ENCODE assay signal across 17 cellular contexts in the genomic region with DNA sequence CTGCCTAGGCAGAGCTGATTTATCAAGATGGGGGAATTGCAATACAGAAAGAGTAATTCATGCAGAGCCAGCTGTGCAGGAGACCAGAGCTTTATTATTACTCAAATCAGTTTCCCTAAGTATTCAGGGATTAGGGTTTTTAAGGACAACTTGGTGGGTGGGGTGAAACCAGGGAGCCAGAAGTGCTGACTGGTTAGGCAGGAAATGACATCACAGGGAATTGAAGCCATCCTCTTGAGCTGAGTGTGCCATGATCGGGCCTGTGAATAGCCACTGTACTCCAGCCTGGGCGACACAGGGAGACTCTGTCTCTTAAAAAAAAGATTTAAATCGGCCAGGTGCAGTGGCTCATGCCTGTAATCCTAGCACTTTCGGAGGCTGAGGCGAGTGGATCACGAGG. TPM values are rescaled to one million over a fixed set of nuclear protein-coding genes. Genes with fewer than 3 reads are reported as not detected.
DNase-seq lines count a peak whose midpoint lies in the region; ATAC-seq and TF ChIP-seq lines count a peak whose summit lies in the region.
"Had no signal": no experiment of that assay in that cellular context is flagged by ENCODE, and none has a peak within 500 bp of the region (broad histone marks: within the 10 kb centered on the region; RNA-seq: fewer than 3 reads in every experiment).

No MANE protein-coding gene starts in this region.

- no CpG with 5 or more reads among the region's 6 CpGs for WGBS in neuronal stem cell (ENCODE audit: extremely low coverage in 2 of 2, insufficient read length in 2 of 2, insufficient replicate concordance in 1 of 2), 2 donors

- H3K18ac ChIP-seq in neuronal stem cell (ENCODE audit: low read length), result no peak overlapping the region

- H3K79me1 ChIP-seq in neuronal stem cell (ENCODE audit: low read depth, low read length), result no peaks in the 10 kb centered on the region

- H3K14ac ChIP-seq in neuronal stem cell (ENCODE audit: low read length), result peak overlapping the region; percentile 8

- no peak overlapping the region for H3K4ac ChIP-seq in neuronal stem cell (ENCODE audit: low read length)

- peaks cover 1 to 12% of the 10 kb centered on the region in 2 donors for H3K36me3 ChIP-seq in neuronal stem cell (replicated peaks in 1 of 2; ENCODE audit: control insufficient read depth in 2 of 2, insufficient read depth in 2 of 2, low read length in 2 of 2)
- H3K36me3 ChIP-seq: pancreas, SJSA1 had no signal

- no peak overlapping the region for H2BK5ac ChIP-seq in neuronal stem cell (ENCODE audit: low read length)

- H3K4me3 ChIP-seq in choroid plexus epithelial cell (ENCODE audit: low read depth, low read length) (no peak overlapping the region), neuronal stem cell (ENCODE audit: low read length in 2 of 2) (no peak overlapping the region)
- H3K4me3 ChIP-seq: esophagus squamous epithelium, pancreas, SJSA1 had no signal

- H2BK12ac ChIP-seq in neuronal stem cell (ENCODE audit: low read length), result no peak overlapping the region

- H2BK15ac ChIP-seq in neuronal stem cell (ENCODE audit: low read length), result no peak overlapping the region

- no peak overlapping the region for H2AK5ac ChIP-seq in neuronal stem cell (ENCODE audit: low read depth, low read length)

- no peak for ATAC-seq in HG03342 (IDR thresholded peaks at IDR 0.05; ENCODE audit: unreplicated experiment)
- no peak for ATAC-seq in GM21515 (IDR thresholded peaks at IDR 0.05; ENCODE audit: unreplicated experiment)
- ATAC-seq: HCT116, pancreas had no signal

- no peaks in the 10 kb centered on the region for H3K27me3 ChIP-seq in neuronal stem cell (ENCODE audit: control insufficient read depth in 3 of 3, insufficient read depth in 3 of 3, low read depth in 1 of 3, low read length in 3 of 3)
- H3K27me3 ChIP-seq: esophagus squamous epithelium, pancreas, SJSA1 had no signal

- no peak overlapping the region for H2BK120ac ChIP-seq in neuronal stem cell (ENCODE audit: low read depth, low read length)

- H3K27ac ChIP-seq in neuronal stem cell (replicated peaks; ENCODE audit: low read length), result no peak overlapping the region
- H3K27ac ChIP-seq: HL-60, pancreas, SJSA1 had no signal

- no peak overlapping the region for H3K4me2 ChIP-seq in neuronal stem cell (ENCODE audit: insufficient read depth, low read length, poor library complexity, severe bottlenecking)

- no peak overlapping the region for H4K8ac ChIP-seq in neuronal stem cell (ENCODE audit: low read depth, low read length)

- no peak overlapping the region for H4K91ac ChIP-seq in neuronal stem cell (ENCODE audit: low read depth, low read length, poor library complexity)

- H3K23ac ChIP-seq in neuronal stem cell (ENCODE audit: low read depth, low read length, poor library complexity), result no peak overlapping the region

- TF ChIP-seq CTCF in choroid plexus epithelial cell (conservative IDR thresholded peaks at IDR 0.05; ENCODE audit: low read depth, low read length), result no peak

- peaks cover 2 to 4% of the 10 kb centered on the region in 2 donors for H3K4me1 ChIP-seq in neuronal stem cell (ENCODE audit: control insufficient read depth in 2 of 2, insufficient read depth in 1 of 2, low read depth in 1 of 2, low read length in 2 of 2)
- H3K4me1 ChIP-seq: SJSA1 had no signal

- no peaks in the 10 kb centered on the region for H3K9me3 ChIP-seq in neuronal stem cell (replicated peaks in 1 of 2; ENCODE audit: control insufficient read depth in 2 of 2, insufficient read depth in 1 of 2, low read depth in 1 of 2, low read length in 2 of 2)
- H3K9me3 ChIP-seq: esophagus squamous epithelium, pancreas, SJSA1 had no signal

- H3K9ac ChIP-seq in neuronal stem cell (ENCODE audit: low read depth, low read length, poor library complexity), result no peak overlapping the region

- DNase-seq in DMS53 (lab: John Stamatoyannopoulos, UW) (peak; percentile 50), DMS53 treated with DMSO at 0.1 percent for 48 hours (lab: John Stamatoyannopoulos, UW; ENCODE audit: unreplicated experiment) (no peak), NCI-H510A (lab: John Stamatoyannopoulos, UW) (peak; percentile 17), choroid plexus epithelial cell (ENCODE audit: low read depth) (peak; percentile 14), neuronal stem cell (ENCODE audit: low spot score) (no peak), NCI-H1694 (lab: John Stamatoyannopoulos, UW) (no peak)
- DNase-seq: 8988T; activated naive CD4-positive, alpha-beta T cell treated with anti-CD3 and anti-CD28 coated beads, Interleukin-2, amount 50 U/mL, for 16 hours; cerebellar nuclear complex; esophagus squamous epithelium; NCI-H2171; pancreas had no signal

- H2AFZ ChIP-seq in neuronal stem cell (ENCODE audit: low read length), result no peak overlapping the region

RNA-seq across cellular contexts. Expression of gene CDK5RAP2, which starts 45.3 kb away (rescaled TPM):
- polyA plus RNA-seq in neuronal stem cell (2013, experiment 1 of 2), result 34.3 TPM
- polyA plus RNA-seq in neuronal stem cell (2013, experiment 2 of 2), result 34.0 TPM

Comparison
In these comparisons a context has a peak if more than half of its experiments do, and no peak if none do; other contexts are left out.
1. DNase-seq: peak in DMS53 (single experiment), NCI-H510A (single experiment) and choroid plexus epithelial cell (single experiment); none in DMS53 treated with DMSO at 0.1 percent for 48 hours (single experiment), neuronal stem cell (single experiment) and NCI-H1694 (single experiment).